Comparison of ENCODE assay signal across 7 cellular contexts in the genomic region with DNA sequence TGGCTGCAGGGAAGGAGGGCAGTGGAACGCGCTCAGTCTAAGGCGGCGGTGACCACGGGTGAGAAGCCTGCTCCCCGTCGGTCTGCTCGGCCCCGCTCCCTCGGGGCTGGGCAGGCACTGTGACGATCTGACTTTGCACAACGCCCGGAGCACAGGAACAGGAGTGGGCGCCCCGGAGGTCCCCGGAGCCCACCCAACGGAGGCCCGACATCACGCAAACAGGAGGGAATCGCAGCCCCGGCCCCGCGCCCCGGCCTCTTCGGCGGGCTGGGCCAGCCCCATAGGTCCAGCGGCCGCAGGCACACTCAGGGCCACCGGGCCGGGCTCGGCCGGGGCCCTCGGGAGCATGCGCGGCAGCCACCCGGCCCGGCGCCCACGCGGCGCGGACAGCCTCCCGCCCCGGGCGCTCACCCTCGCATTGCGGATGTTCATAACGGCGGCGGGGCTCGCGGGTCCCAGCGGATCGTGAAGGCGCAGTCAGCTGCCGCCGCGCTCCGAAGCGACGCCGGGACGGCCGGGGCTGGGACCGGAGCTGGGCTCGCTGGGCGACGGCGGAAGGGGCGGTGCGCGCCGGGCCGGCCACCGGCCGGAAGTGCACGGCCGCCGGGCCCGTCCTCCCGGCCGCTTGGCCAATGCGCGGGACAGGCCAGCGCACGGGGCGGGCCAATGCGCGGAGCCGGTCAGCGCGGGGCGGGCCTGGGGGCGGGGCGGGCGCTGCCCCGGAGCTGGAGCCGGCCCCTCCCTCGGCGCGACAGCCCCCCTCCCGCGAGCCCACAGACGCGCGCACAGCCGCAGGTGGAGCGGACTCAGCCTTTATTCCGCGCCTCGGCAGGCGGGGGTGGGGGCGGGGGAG. TPM values are rescaled to one million over a fixed set of nuclear protein-coding genes. Genes with fewer than 3 reads are reported as not detected.
A peak's percentile ranks its signal among the peaks of the same experiment; 100 is the strongest.
DNase-seq lines count a peak whose midpoint lies in the region; ATAC-seq, FAIRE-seq and TF ChIP-seq lines count a peak whose summit lies in the region.

TSS of gene NAA10 (minus strand) at position 565 of the 853 bp plus-strand sequence. CDS start at position 432, 133 bp downstream.

- H3K36me3 Mint-ChIP-seq in T-helper 1 cell treated with Interleukin-12 subunit alpha and Interleukin-12 subunit beta and Interleukin-4 antibody, amounts not matched to agents 30 μg/mL and 1 μg/mL, for 36 hours (ENCODE audit: low read depth) = peaks cover 11% of the 10 kb centered on the region

- peak; percentile 97 for ATAC-seq in GM12878

- CTCF ChIA-PET in HEK293 (lab: Yijun Ruan, JAX) = interaction anchor here (1.2 to 14.7 kb wide), 4 partner anchors 9 to 14 kb away, joined by 3 to 267 read pairs (median 14); partner anchors contain the start of gene RENBP
- CTCF ChIA-PET in GM12878 (lab: Yijun Ruan, JAX) = interaction anchor here (0.5 to 4.4 kb wide), 5 partner anchors 10 to 24 kb away, joined by 3 to 28 read pairs (median 4); partner anchors contain the start of gene ARHGAP4

- FAIRE-seq in GM12878 (lab: Jason Lieb, UNC) = no peak

- in situ Hi-C loops in GM12878 (cut with MboI) = loop anchor here (5.0 kb wide), 1 partner anchor 438 kb away; the partner anchor contains the start of gene FLNA

- TF ChIP-seq CTCF in GM12875 (IDR thresholded peaks at IDR 0.05; ENCODE audit: borderline replicate concordance, insufficient read depth, low read depth, low read length) (no peak), HEK293 (tag by site-specific recombination; IDR thresholded peaks at IDR 0.05) (no peak), GM12878 (IDR thresholded peaks at IDR 0.05 in 2 of 3, conservative IDR thresholded peaks at IDR 0.05 in 1 of 3; ENCODE audit: control insufficient read depth in 2 of 3, extremely low read depth in 1 of 3, insufficient read depth in 1 of 3, low read depth in 3 of 3, low read length in 3 of 3) (no peak)

- peaks cover 23 to 40% of the 10 kb centered on the region in 2 experiments for H3K36me3 ChIP-seq in HEK293 (ENCODE audit: control insufficient read depth in 2 of 2, insufficient read depth in 1 of 2, low read length in 2 of 2)
- H3K36me3 ChIP-seq in GM12878 (ENCODE audit: control insufficient read depth in 2 of 2, insufficient read depth in 2 of 2, low read length in 1 of 2) = peaks cover 0 to 2% of the 10 kb centered on the region in 2 experiments; a peak in 3 of 4 replicates
- peaks cover 6% of the 10 kb centered on the region for H3K36me3 ChIP-seq in rectal smooth muscle tissue (ENCODE audit: control insufficient read depth, insufficient read depth, low read length)

- DNase-seq in MV-4-11 (lab: John Stamatoyannopoulos, UW) = peak; percentile 48
- DNase-seq in GM12878 (ENCODE audit: low read depth, low spot score) = no peak
- peak; percentile 23 to 50 for DNase-seq in hippocampal formation (lab: John Stamatoyannopoulos, UW)

- H3K4me1 ChIP-seq in HEK293 (ENCODE audit: control insufficient read depth, insufficient read depth, low read length) = peaks cover 8% of the 10 kb centered on the region; the same call in 1 of the 2 replicates
- H3K4me1 ChIP-seq in GM12878 (ENCODE audit: control insufficient read depth, insufficient read depth, low read length) = no peaks in the 10 kb centered on the region
- peaks cover 7% of the 10 kb centered on the region for H3K4me1 ChIP-seq in rectal smooth muscle tissue (ENCODE audit: control insufficient read depth, insufficient read depth, low read length)

- no peak for TF ChIP-seq RAD21 in GM12878 (IDR thresholded peaks at IDR 0.05; ENCODE audit: insufficient read depth, low read depth, low read length)

- SMC1A ChIA-PET in GM12878 (lab: Charles Lee; ENCODE audit: uncharacterized antibody, unreplicated experiment) = interaction anchor here (1.0 to 1.9 kb wide), 3 partner anchors 9 to 34 kb away, joined by 3 to 6 read pairs (median 4); no protein-coding TSS in a partner anchor

- H3K27me3 ChIP-seq in GM12878 (replicated peaks in 1 of 2; ENCODE audit: control insufficient read depth in 2 of 2, insufficient read depth in 2 of 2, low read length in 1 of 2) (no peaks in the 10 kb centered on the region), rectal smooth muscle tissue (ENCODE audit: control insufficient read depth, insufficient read depth, low read length) (no peaks in the 10 kb centered on the region)

- no peak for TF ChIP-seq EP300 in GM12878 (IDR thresholded peaks at IDR 0.05; ENCODE audit: borderline replicate concordance in 1 of 2, control insufficient read depth in 1 of 2, low read depth in 2 of 2, low read length in 2 of 2)

- peak within 1 kb of the TSS; percentile 81 for H3K4me3 Mint-ChIP-seq in T-helper 1 cell treated with Interleukin-12 subunit alpha and Interleukin-12 subunit beta and Interleukin-4 antibody, amounts not matched to agents 30 μg/mL and 1 μg/mL, for 36 hours

- H3K79me2 ChIP-seq in GM12878 (ENCODE audit: control insufficient read depth, insufficient read depth, low read length) = peaks cover 11% of the 10 kb centered on the region

- H3K27ac ChIP-seq in HEK293 (ENCODE audit: extremely low read depth, low read depth, low read length) (peak within 1 kb of the TSS; percentile 85), GM12878 (ENCODE audit: control insufficient read depth, insufficient read depth) (0 out of 2 replicates have a peak within 1 kb of the TSS, but pooled peaks have one; percentile 48), rectal smooth muscle tissue (ENCODE audit: low read depth, low read length) (peak within 1 kb of the TSS; percentile 30)

- 2% methylated on average over 60 of the region's 113 CpGs for WGBS in GM12878 (ENCODE audit: insufficient coverage, insufficient replicate concordance, low lambda C conversion rate, missing lambda C conversion rate)

- peak within 1 kb of the TSS; percentile 71 for H3K9ac ChIP-seq in GM12878 (ENCODE audit: control insufficient read depth, insufficient read depth, low read length)
- peak within 1 kb of the TSS; percentile 43 for H3K9ac ChIP-seq in rectal smooth muscle tissue (ENCODE audit: low read length)

- H2AFZ ChIP-seq in GM12878 (ENCODE audit: control insufficient read depth, low read depth, low read length) = peak within 1 kb of the TSS; percentile 34

- H4K20me1 ChIP-seq in GM12878 (ENCODE audit: control insufficient read depth, insufficient read depth) = no peaks in the 10 kb centered on the region

- H3K4me3 ChIP-seq in GM12875 (ENCODE audit: low read depth, low read length) = peak within 1 kb of the TSS; percentile 68
- peak within 1 kb of the TSS; percentile 88 for H3K4me3 ChIP-seq in HEK293 (ENCODE audit: low read depth, low read length)
- peak within 1 kb of the TSS; percentile 90 for H3K4me3 ChIP-seq in GM12878
- H3K4me3 ChIP-seq in rectal smooth muscle tissue (ENCODE audit: low read length) = peak within 1 kb of the TSS; percentile 69

- POLR2A ChIA-PET in HEK293 (lab: Yijun Ruan, JAX) = interaction anchor here (0.8 to 2.7 kb wide), 11 partner anchors 10 to 208 kb away, joined by 3 to 21 read pairs (median 4); partner anchors contain the start of genes HCFC1, IDH3G, SSR4 and TMEM187
- POLR2A ChIA-PET in GM12878 (lab: Charles Lee) = interaction anchor here (0.9 to 1.6 kb wide), 3 partner anchors 8 to 12 kb away, joined by 3 to 6 read pairs (median 3); no protein-coding TSS in a partner anchor

- RAD21 ChIA-PET in GM12878 (lab: Charles Lee; ENCODE audit: unreplicated experiment) = interaction anchor here (1.0 to 1.6 kb wide), 4 partner anchors 8 to 47 kb away, joined by 3 to 8 read pairs (median 3); no protein-coding TSS in a partner anchor

- intact Hi-C loops in GM12878 (cut with micrococcal nuclease; ENCODE audit: unreplicated experiment) = no loop called here

- BruUV-seq in GM12878 (replicated peaks; lab: Mats Ljungman, UMichigan) = no TSS peak

- TF ChIP-seq POLR2A in GM12878 (IDR thresholded peaks at IDR 0.05; ENCODE audit: low read depth, low read length) = peak; percentile 60; the same call in 1 of the 2 replicates

- no peaks in the 10 kb centered on the region for H3K9me3 Mint-ChIP-seq in T-helper 1 cell treated with Interleukin-12 subunit alpha and Interleukin-12 subunit beta and Interleukin-4 antibody, amounts not matched to agents 30 μg/mL and 1 μg/mL, for 36 hours

- peaks cover 9% of the 10 kb centered on the region for H3K4me1 Mint-ChIP-seq in T-helper 1 cell treated with Interleukin-12 subunit alpha and Interleukin-12 subunit beta and Interleukin-4 antibody, amounts not matched to agents 30 μg/mL and 1 μg/mL, for 36 hours (ENCODE audit: low read depth)

- H3K9me3 ChIP-seq in HEK293 (ENCODE audit: control insufficient read depth, insufficient read depth, low read depth, low read length) (no peaks in the 10 kb centered on the region), GM12878 (replicated peaks; ENCODE audit: control insufficient read depth, insufficient read depth, low read length) (no peaks in the 10 kb centered on the region)

- H3K27ac Mint-ChIP-seq in T-helper 1 cell treated with Interleukin-12 subunit alpha and Interleukin-12 subunit beta and Interleukin-4 antibody, amounts not matched to agents 30 μg/mL and 1 μg/mL, for 36 hours = peak within 1 kb of the TSS; percentile 45

- no peaks in the 10 kb centered on the region for H3K27me3 Mint-ChIP-seq in T-helper 1 cell treated with Interleukin-12 subunit alpha and Interleukin-12 subunit beta and Interleukin-4 antibody, amounts not matched to agents 30 μg/mL and 1 μg/mL, for 36 hours (ENCODE audit: low read depth)

- H3K4me2 ChIP-seq in GM12878 (ENCODE audit: control insufficient read depth, insufficient read depth) = peak within 1 kb of the TSS; percentile 77

RNA-seq across cellular contexts. Expression of gene NAA10, which starts in this region (rescaled TPM):
- 17.5 and 20.3 TPM in 2 replicates for total RNA-seq in GM12878 (2013; cell fraction: nucleolus; rRNA removed)
- total RNA-seq in GM12878 (2014; rRNA removed) = 82.6 and 100 TPM in 2 replicates
- 59.6 and 69.5 TPM in 2 replicates for total RNA-seq in GM12878 (2014; rRNA removed; fragmentation: Illumina TruSeq; extraction: Trizol)
- total RNA-seq in GM12878 (2021) = 113 and 123 TPM in 2 replicates
- polyA plus RNA-seq in GM12878 (2011; ENCODE audit: low read depth) = 40.6 TPM
- polyA plus RNA-seq in GM12878 (2011; rRNA removed) = 25.4 and 45.1 TPM in 2 replicates
- polyA plus RNA-seq in GM12878 (2011; cell fraction: cytosol; rRNA removed) = 77.8 and 104 TPM in 2 replicates
- polyA plus RNA-seq in GM12878 (2011; cell fraction: nucleus; rRNA removed) = 54.2 and 67.6 TPM in 2 replicates
- 64.3 and 68.0 TPM in 2 replicates for polyA plus RNA-seq in GM12878 (2012)
- polyA plus RNA-seq in GM12878 (2014; fragmentation: Illumina TruSeq; extraction: Trizol) = 88.7 and 97.7 TPM in 2 replicates
- polyA plus RNA-seq in GM12878 (2014; fragmentation: Nextera tagmentation; extraction: Ambion mirVana) = 10 to 100 TPM in 1 of 2 experiments, 1 to 10 TPM in 1; 7.9 to 26.6 TPM
- 158 TPM in 2 replicates for polyA plus RNA-seq in GM12878 (2014; rRNA removed)
- polyA plus RNA-seq in GM12878 (2016; fragmentation: Nextera tagmentation; extraction: Ambion mirVana) = 100 to 1,000 TPM; 209 to 212 TPM
- 31.8 and 50.4 TPM in 2 replicates for polyA minus RNA-seq in GM12878 (2011; rRNA and poly(A)+ RNA removed)
- 17.2 and 25.0 TPM in 2 replicates for polyA minus RNA-seq in GM12878 (2011; cell fraction: cytosol; rRNA and poly(A)+ RNA removed)
- polyA minus RNA-seq in GM12878 (2011; cell fraction: nucleus; rRNA and poly(A)+ RNA removed) = 13.3 and 24.4 TPM in 2 replicates

Comparison
In these comparisons a context has a peak if more than half of its experiments do, and no peak if none do; other contexts are left out.
1. H3K27ac ChIP-seq: peak in every context shown above with its lines; median percentile 85 in HEK293; 48 in GM12878; 30 in rectal smooth muscle tissue.